In genomic region chr9:129569506-129570449, GRCh38 we compare ENCODE assay signal across 8 cellular contexts. TPM values are rescaled to one million over a fixed set of nuclear protein-coding genes. Genes with fewer than 3 reads are reported as not detected.
DNase-seq lines count a peak whose midpoint lies in the region; ATAC-seq and TF ChIP-seq lines count a peak whose summit lies in the region.

No MANE protein-coding gene starts in this region.

- H3K79me2 ChIP-seq in PC-3 (ENCODE audit: low read length) = no peaks in the 10 kb centered on the region

- peak; percentile 47 for TF ChIP-seq CTCF in GM12873 (IDR thresholded peaks at IDR 0.05; ENCODE audit: insufficient read depth, low read depth, low read length, missing control alignments)
- TF ChIP-seq CTCF in PC-3 (conservative IDR thresholded peaks at IDR 0.05; ENCODE audit: low read depth, low read length) = peak; percentile 40
- peak in 21 of 56 donors; percentile 9 to 40 (median 23) for TF ChIP-seq CTCF in dorsolateral prefrontal cortex (IDR thresholded peaks at IDR 0.05 in 54 of 56, conservative IDR thresholded peaks at IDR 0.05 in 2 of 56; ENCODE audit: low read depth in 1 of 56, partially characterized antibody in 56 of 56)

- H3K9ac ChIP-seq in PC-3 (ENCODE audit: low read length) = peak overlapping the region; percentile 37; the same call in 1 of the 2 replicates

- POLR2A ChIA-PET in PC-3 (lab: Charles Lee; ENCODE audit: unreplicated experiment) = no interaction called here

- peak; percentile 13 for DNase-seq in PC-3
- peak in 1 of 10 donors; percentile 15 for DNase-seq in dorsolateral prefrontal cortex
- no peak for DNase-seq in SIG-M5 (lab: John Stamatoyannopoulos, UW)
- no peak for DNase-seq in posterior vena cava (ENCODE audit: low spot score)

- H2AFZ ChIP-seq in PC-3 (ENCODE audit: low read length) = peak overlapping the region; percentile 68; the same call in 1 of the 2 replicates

- H3K4me1 ChIP-seq in PC-3 (ENCODE audit: insufficient read depth, low read length) (peaks cover 22% of the 10 kb centered on the region), muscle layer of duodenum (ENCODE audit: control insufficient read depth in 1 of 2, insufficient read depth in 2 of 2, low read length in 2 of 2) (peaks cover 12 to 30% of the 10 kb centered on the region in 2 donors)

- H3K27ac ChIP-seq in PC-3 (ENCODE audit: low read length) (peak overlapping the region; percentile 74), dorsolateral prefrontal cortex (peak overlapping the region; percentile 45 to 96 (median 91)), muscle layer of duodenum (ENCODE audit: low read length) (peak overlapping the region; percentile 60)

- peak overlapping the region; percentile 28; the same call in 1 of the 2 replicates for H3K4me2 ChIP-seq in PC-3 (ENCODE audit: low read length)

- intact Hi-C loops in PC-3 (cut with micrococcal nuclease) = no loop called here
- intact Hi-C loops in dorsolateral prefrontal cortex (cut with DNase I) = loop anchor here (5.0 kb wide), 2 partner anchors 38 to 72 kb away; no protein-coding TSS in a partner anchor
- intact Hi-C loops in posterior vena cava (cut with DNase I) = no loop called here

- no TSS peak for BruUV-seq in PC-3 (replicated peaks; lab: Mats Ljungman, UMichigan)

- no peaks in the 10 kb centered on the region for H4K20me1 ChIP-seq in PC-3 (ENCODE audit: low read length)

- H3F3A ChIP-seq in PC-3 (ENCODE audit: low read length, unreplicated experiment) = no peaks in the 10 kb centered on the region

- ATAC-seq in PC-3 (no peak), HG02798 (IDR thresholded peaks at IDR 0.05; ENCODE audit: poor library complexity, unreplicated experiment) (no peak), HG03432 (IDR thresholded peaks at IDR 0.05; ENCODE audit: unreplicated experiment) (no peak)

- H3K4me3 ChIP-seq in PC-3 (ENCODE audit: low read length) (no peak overlapping the region), dorsolateral prefrontal cortex (peak overlapping the region in 33 of 59 donors; percentile 48 to 78 (median 65)), muscle layer of duodenum (ENCODE audit: low read depth in 1 of 2, low read length in 2 of 2) (peak overlapping the region in 1 of 2 donors; percentile 24)

- no peaks in the 10 kb centered on the region for H3K27me3 ChIP-seq in PC-3 (ENCODE audit: low read length)
- H3K27me3 ChIP-seq in dorsolateral prefrontal cortex = no peaks in the 10 kb centered on the region
- no peaks in the 10 kb centered on the region for H3K27me3 ChIP-seq in muscle layer of duodenum (ENCODE audit: low read depth, low read length)

- H3K36me3 ChIP-seq in PC-3 (ENCODE audit: low read depth, low read length) (no peaks in the 10 kb centered on the region), muscle layer of duodenum (ENCODE audit: control insufficient read depth in 1 of 2, insufficient read depth in 2 of 2, low read length in 2 of 2) (no peaks in the 10 kb centered on the region)

- no peaks in the 10 kb centered on the region for H3K9me2 ChIP-seq in PC-3 (replicated peaks; ENCODE audit: low read length)

- CTCF ChIA-PET in PC-3 (lab: Charles Lee) = no interaction called here

- no peaks in the 10 kb centered on the region for H3K9me3 ChIP-seq in PC-3 (ENCODE audit: low read length)
- H3K9me3 ChIP-seq in muscle layer of duodenum (ENCODE audit: control insufficient read depth in 1 of 2, low read length in 2 of 2) = no peaks in the 10 kb centered on the region

RNA-seq across cellular contexts. Expression of gene C9orf50, which starts 51.1 kb away (rescaled TPM):
- total RNA-seq in PC-3 (2014; rRNA removed) (not detected in 2 replicates), dorsolateral prefrontal cortex (1 to 10 TPM in 55 of 120 experiments, under 1 TPM in 47, not detected in 18; 0.18 to 3.1 (median 1.0) TPM), posterior vena cava (not detected)

RNA-seq across cellular contexts. Expression of gene NTMT1, which starts 56.2 kb away (rescaled TPM):
- total RNA-seq in PC-3 (2014; rRNA removed) (50.2 and 60.6 TPM in 2 replicates), dorsolateral prefrontal cortex (10 to 100 TPM; 22.2 to 45.4 (median 32.9) TPM), posterior vena cava (10 to 100 TPM; 22.7 to 25.6 TPM)

Comparison
In these comparisons a context has a peak if more than half of its experiments do, and no peak if none do; other contexts are left out.
1. intact Hi-C loops: an anchor here in dorsolateral prefrontal cortex (5.0 kb wide); none called in PC-3 and posterior vena cava.